8 cellular contexts compared by ENCODE assay signal in genomic region chr6:125749864-125750691, GRCh38. TPM values are rescaled to one million over a fixed set of nuclear protein-coding genes. Genes with fewer than 3 reads are reported as not detected.
DNase-seq lines count a peak whose midpoint lies in the region; ATAC-seq and TF ChIP-seq lines count a peak whose summit lies in the region.

No MANE protein-coding gene starts in this region.

- H3K27ac ChIP-seq in A673 (ENCODE audit: low read depth, low read length, poor library complexity, severe bottlenecking): no peak overlapping the region
- H3K27ac ChIP-seq in cardiac muscle cell: peak overlapping the region; percentile 92
- H3K27ac ChIP-seq in rectal smooth muscle tissue (ENCODE audit: low read depth, low read length): peak overlapping the region; percentile 72

- CTCF ChIA-PET in A673 (lab: Charles Lee) (no interaction called here), WTC11 (lab: Charles Lee) (interaction anchor here (1.2 kb wide), 2 partner anchors 9 to 40 kb away, joined by 3 read pairs; no protein-coding TSS in a partner anchor)

- ATAC-seq in WTC11 (peak; percentile 1), HG03521 (IDR thresholded peaks at IDR 0.05; ENCODE audit: unreplicated experiment) (no peak), GM19455 (IDR thresholded peaks at IDR 0.05; ENCODE audit: unreplicated experiment) (no peak)

- no peak for DNase-seq in A673 (ENCODE audit: low spot score)
- no peak for DNase-seq in HFFc6
- DNase-seq in WTC11 (ENCODE audit: low spot score): peak; percentile 34
- DNase-seq in cardiac muscle cell (ENCODE audit: low read depth in 1 of 2, low spot score in 1 of 2): peak in 1 of 2 donors; percentile 58
- DNase-seq in COR-L47 (lab: John Stamatoyannopoulos, UW): no peak

- no peaks in the 10 kb centered on the region for H3K36me3 Mint-ChIP-seq in HFFc6 (ENCODE audit: low read depth)
- peaks cover 7% of the 10 kb centered on the region for H3K36me3 Mint-ChIP-seq in WTC11

- no peaks in the 10 kb centered on the region for H3K9me3 Mint-ChIP-seq in HFFc6
- H3K9me3 Mint-ChIP-seq in WTC11: no peaks in the 10 kb centered on the region

- H3K9me3 ChIP-seq in A673 (ENCODE audit: low read depth, low read length, poor library complexity, severe bottlenecking) (no peaks in the 10 kb centered on the region), cardiac muscle cell (ENCODE audit: low read depth) (no peaks in the 10 kb centered on the region)

- H3K4me1 Mint-ChIP-seq in HFFc6 (ENCODE audit: low read depth): peaks cover 29% of the 10 kb centered on the region
- H3K4me1 Mint-ChIP-seq in WTC11: peaks cover 67% of the 10 kb centered on the region

- intact Hi-C loops in A673 (cut with micrococcal nuclease; ENCODE audit: unreplicated experiment): loop anchor here (5.0 kb wide), 1 partner anchor 878 kb away; no protein-coding TSS in a partner anchor

- peak overlapping the region; percentile 51 for H3K9ac ChIP-seq in rectal smooth muscle tissue (ENCODE audit: low read length)

- H3K4me1 ChIP-seq in A673 (ENCODE audit: insufficient read depth, low read length, poor library complexity, severe bottlenecking): peaks cover 10% of the 10 kb centered on the region
- peaks cover 38% of the 10 kb centered on the region for H3K4me1 ChIP-seq in cardiac muscle cell (ENCODE audit: low read depth)
- H3K4me1 ChIP-seq in rectal smooth muscle tissue (ENCODE audit: control insufficient read depth, insufficient read depth, low read length): no peaks in the 10 kb centered on the region

- H3K4me3 Mint-ChIP-seq in HFFc6: peak overlapping the region; percentile 81
- peak overlapping the region; percentile 95 for H3K4me3 Mint-ChIP-seq in WTC11

- H3K27me3 Mint-ChIP-seq in HFFc6 (ENCODE audit: insufficient read depth) (peaks cover 38% of the 10 kb centered on the region), WTC11 (ENCODE audit: low read depth) (peaks cover 28% of the 10 kb centered on the region)

- peak overlapping the region; percentile 66 for H3K4me3 ChIP-seq in A673 (ENCODE audit: low read depth, low read length, poor library complexity, severe bottlenecking)
- H3K4me3 ChIP-seq in cardiac muscle cell: peak overlapping the region; percentile 84
- H3K4me3 ChIP-seq in rectal smooth muscle tissue (ENCODE audit: low read length): peak overlapping the region; percentile 66

- H3K27me3 ChIP-seq in A673 (replicated peaks; ENCODE audit: insufficient read depth, low read depth, low read length, poor library complexity): peaks cover 68% of the 10 kb centered on the region
- peaks cover 11% of the 10 kb centered on the region for H3K27me3 ChIP-seq in cardiac muscle cell
- H3K27me3 ChIP-seq in rectal smooth muscle tissue (ENCODE audit: control insufficient read depth, insufficient read depth, low read length): peaks cover 7% of the 10 kb centered on the region

- TF ChIP-seq CTCF in A673 (conservative IDR thresholded peaks at IDR 0.05; ENCODE audit: low read depth, low read length): no peak
- TF ChIP-seq CTCF in HFFc6 (IDR thresholded peaks at IDR 0.05): no peak
- no peak for TF ChIP-seq CTCF in WTC11 (IDR thresholded peaks at IDR 0.05)
- no peak for TF ChIP-seq CTCF in cardiac muscle cell (IDR thresholded peaks at IDR 0.05; ENCODE audit: low read depth, low read length)

- BruUV-seq in A673 (replicated peaks; lab: Mats Ljungman, UMichigan): no TSS peak

- H3K36me3 ChIP-seq in A673 (ENCODE audit: insufficient read depth, low read length, poor library complexity, severe bottlenecking) (no peaks in the 10 kb centered on the region), cardiac muscle cell (peaks cover 23% of the 10 kb centered on the region), rectal smooth muscle tissue (ENCODE audit: control insufficient read depth, insufficient read depth, low read length) (no peaks in the 10 kb centered on the region)

- no peak overlapping the region for H3K27ac Mint-ChIP-seq in HFFc6
- peak overlapping the region; percentile 74 for H3K27ac Mint-ChIP-seq in WTC11

- POLR2A ChIA-PET in A673 (lab: Charles Lee; ENCODE audit: low non-redundant PET): no interaction called here
- POLR2A ChIA-PET in WTC11 (lab: Charles Lee): interaction anchor here (1.0 kb wide), 1 partner anchor 49 kb away, joined by 3 read pairs; no protein-coding TSS in a partner anchor

TF ChIP-seq in WTC11, 78 proteins besides CTCF, POLR2A, EP300 and RAD21:
- TF ChIP-seq ARID4B (CRISPR knock-in tag; IDR thresholded peaks at IDR 0.05; ENCODE audit: borderline replicate concordance): peak; percentile 35; the same call in 1 of the 2 replicates
- TF ChIP-seq USF2 (CRISPR knock-in tag; IDR thresholded peaks at IDR 0.05): 0 out of 2 replicates have a peak, but pooled peaks have one; percentile 2
- TF ChIP-seq MYBL2 (CRISPR knock-in tag; IDR thresholded peaks at IDR 0.05): no peak
- 0 out of 2 replicates have a peak, but pooled peaks have one; percentile 53 for TF ChIP-seq NFE2L1 (CRISPR knock-in tag; IDR thresholded peaks at IDR 0.05)
- TF ChIP-seq GABPB1 (CRISPR knock-in tag; IDR thresholded peaks at IDR 0.05): no peak
- peak; percentile 48; the same call in 1 of the 2 replicates for TF ChIP-seq SMAD3 (CRISPR knock-in tag; IDR thresholded peaks at IDR 0.05; ENCODE audit: borderline replicate concordance)
- no peak for TF ChIP-seq ATF6 (CRISPR knock-in tag; IDR thresholded peaks at IDR 0.05)
- no peak for TF ChIP-seq RELA (CRISPR knock-in tag; IDR thresholded peaks at IDR 0.05; ENCODE audit: borderline replicate concordance)
- TF ChIP-seq FOXK1 (CRISPR knock-in tag; IDR thresholded peaks at IDR 0.05): peak; percentile 8; the same call in 1 of the 2 replicates
TF ChIP-seq in WTC11: peak in this region for 5.

RNA-seq across cellular contexts. Expression of gene HEY2, which starts 0.6 kb away (rescaled TPM):
- total RNA-seq in A673 (2021) (0.15 and 0.32 TPM in 2 replicates), WTC11 (2021) (10.6 to 12.3 TPM (median 11.5 TPM) in 3 replicates), cardiac muscle cell (38.1 and 73.8 TPM in 2 replicates)
- not detected for total RNA-seq in HFFc6 (2021; fragmentation: NEBNext Ultra II Directional; extraction: Animal tissue kit (Norgen Biotek cat#: 25700))
- polyA plus RNA-seq in cardiac muscle cell: 54.1 and 166 TPM in 2 replicates

RNA-seq across cellular contexts. Expression of gene NCOA7, which starts 40.7 kb away (rescaled TPM):
- total RNA-seq in A673 (2021): 30.1 and 33.5 TPM in 2 replicates
- 10 to 100 TPM; 27.1 to 29.3 (median 28.6) TPM for total RNA-seq in HFFc6 (2021; fragmentation: NEBNext Ultra II Directional; extraction: Animal tissue kit (Norgen Biotek cat#: 25700))
- 9.0 to 14.4 TPM (median 9.9 TPM) in 3 replicates for total RNA-seq in WTC11 (2021)
- total RNA-seq in cardiac muscle cell: 4.2 and 5.2 TPM in 2 replicates
- polyA plus RNA-seq in cardiac muscle cell: 5.3 and 5.8 TPM in 2 replicates
